ENCODE assay signal across 16 cellular contexts in genomic region chr2:40138327-40138726, GRCh38.
DNase-seq lines count a peak whose midpoint lies in the region; ATAC-seq and TF ChIP-seq lines count a peak whose summit lies in the region.
"Had no signal": no experiment of that assay in that cellular context is flagged by ENCODE, and none has a peak within 500 bp of the region (broad histone marks: within the 10 kb centered on the region; RNA-seq: fewer than 3 reads in every experiment).

No MANE protein-coding gene starts in this region.

- TF ChIP-seq POLR2A in prostate gland (IDR thresholded peaks at IDR 0.05): no peak

- no peak overlapping the region for H2AFZ ChIP-seq in DND-41 (ENCODE audit: low read depth, low read length)

- in situ Hi-C loops in HAP-1 (cut with MboI; ENCODE audit: low sequenced_read_pairs): no loop called here

- 36% methylated on average over 1 of the region's 1 CpG for WGBS in prostate gland

- intact Hi-C loops in prostate gland (cut with DNase I): no loop called here

- H3K36me3 ChIP-seq in DND-41 (ENCODE audit: insufficient read depth, low read length): peaks cover 53% of the 10 kb centered on the region
- no peaks in the 10 kb centered on the region for H3K36me3 ChIP-seq in HAP-1 (replicated peaks)
- no peaks in the 10 kb centered on the region for H3K36me3 ChIP-seq in prostate gland

- no peak overlapping the region for H3K9ac ChIP-seq in DND-41 (ENCODE audit: low read depth, low read length)
- H3K9ac ChIP-seq: BLaER1 had no signal

- H3K4me2 ChIP-seq in DND-41 (ENCODE audit: insufficient read depth, low read length): no peak overlapping the region
- H3K4me2 ChIP-seq: BLaER1 had no signal

- H3K4me1 ChIP-seq in DND-41 (ENCODE audit: insufficient read depth, low read length) (no peaks in the 10 kb centered on the region), HAP-1 (no peaks in the 10 kb centered on the region), prostate gland (replicated peaks) (no peaks in the 10 kb centered on the region)
- H3K4me1 ChIP-seq: BLaER1, Caco-2 had no signal

- DNase-seq in DND-41: no peak
- DNase-seq in HAP-1 (ENCODE audit: low spot score in 2 of 2): peak; percentile 13 to 50
- DNase-seq in fibroblast of villous mesenchyme (ENCODE audit: low read depth): peak; percentile 5
- no peak for DNase-seq in prostate gland (ENCODE audit: low spot score)
- no peak for DNase-seq in activated CD4-positive, alpha-beta T cell treated with anti-CD3 and anti-CD28 coated beads for 48 hours
- DNase-seq in activated CD8-positive, alpha-beta memory T cell treated with anti-CD3 and anti-CD28 coated beads, Interleukin-2, amount 50 U/mL, for 48 hours: no peak
- DNase-seq: Caco-2; CD4-positive, CD25-positive, alpha-beta regulatory T cell; CD8-positive, alpha-beta T cell; DMS153; EL; GDM1; GOT3; HCEC 1CT had no signal

- no peaks in the 10 kb centered on the region for H4K20me1 ChIP-seq in DND-41 (ENCODE audit: insufficient read depth, low read length)
- H4K20me1 ChIP-seq: BLaER1 had no signal

- H3K4me3 ChIP-seq in DND-41 (ENCODE audit: low read depth in 1 of 2, low read length in 2 of 2) (no peak overlapping the region), HAP-1 (no peak overlapping the region), fibroblast of villous mesenchyme (ENCODE audit: low read depth, low read length) (no peak overlapping the region), prostate gland (no peak overlapping the region)
- H3K4me3 ChIP-seq: BLaER1 had no signal

- 0 out of 2 replicates have a peak overlapping the region, but pooled peaks have one; percentile 17 for H3K27ac ChIP-seq in DND-41 (ENCODE audit: low read length)
- H3K27ac ChIP-seq in prostate gland: no peak overlapping the region
- H3K27ac ChIP-seq: BLaER1, C4-2B had no signal

- H3K79me2 ChIP-seq in DND-41 (ENCODE audit: insufficient read depth, low read length): no peaks in the 10 kb centered on the region

- no peaks in the 10 kb centered on the region for H3K9me3 ChIP-seq in DND-41 (ENCODE audit: insufficient read depth, low read length, severe bottlenecking)
- H3K9me3 ChIP-seq in HAP-1: no peaks in the 10 kb centered on the region
- H3K9me3 ChIP-seq in prostate gland: no peaks in the 10 kb centered on the region
- H3K9me3 ChIP-seq: BLaER1, Caco-2 had no signal

- no peak for TF ChIP-seq CTCF in DND-41 (IDR thresholded peaks at IDR 0.05; ENCODE audit: borderline replicate concordance, extremely low read depth, low read length, poor library complexity, severe bottlenecking)
- TF ChIP-seq CTCF in fibroblast of villous mesenchyme (IDR thresholded peaks at IDR 0.05; ENCODE audit: insufficient read depth, low read depth, low read length): no peak
- TF ChIP-seq CTCF in prostate gland (IDR thresholded peaks at IDR 0.05): no peak

- H3K27me3 ChIP-seq in DND-41 (ENCODE audit: insufficient read depth, low read length, poor library complexity): no peaks in the 10 kb centered on the region
- H3K27me3 ChIP-seq in HAP-1 (ENCODE audit: low read depth): no peaks in the 10 kb centered on the region
- no peaks in the 10 kb centered on the region for H3K27me3 ChIP-seq in prostate gland (replicated peaks; ENCODE audit: insufficient read depth)
- H3K27me3 ChIP-seq: BLaER1 had no signal

- no peak for ATAC-seq in DND-41 (ENCODE audit: insufficient read depth, low read depth)
- ATAC-seq: CD8-positive, alpha-beta T cell had no signal

Comparison
In these comparisons a context has a peak if more than half of its experiments do, and no peak if none do; other contexts are left out.
1. DNase-seq: peak in HAP-1 (2 of 2) and fibroblast of villous mesenchyme (single experiment); none in DND-41 (single experiment), prostate gland (single experiment), activated CD4-positive, alpha-beta T cell treated with anti-CD3 and anti-CD28 coated beads for 48 hours (single experiment) and activated CD8-positive, alpha-beta memory T cell treated with anti-CD3 and anti-CD28 coated beads, Interleukin-2, amount 50 U/mL, for 48 hours (single experiment).